1 cellular context compared by ENCODE assay signal in the genomic region with DNA sequence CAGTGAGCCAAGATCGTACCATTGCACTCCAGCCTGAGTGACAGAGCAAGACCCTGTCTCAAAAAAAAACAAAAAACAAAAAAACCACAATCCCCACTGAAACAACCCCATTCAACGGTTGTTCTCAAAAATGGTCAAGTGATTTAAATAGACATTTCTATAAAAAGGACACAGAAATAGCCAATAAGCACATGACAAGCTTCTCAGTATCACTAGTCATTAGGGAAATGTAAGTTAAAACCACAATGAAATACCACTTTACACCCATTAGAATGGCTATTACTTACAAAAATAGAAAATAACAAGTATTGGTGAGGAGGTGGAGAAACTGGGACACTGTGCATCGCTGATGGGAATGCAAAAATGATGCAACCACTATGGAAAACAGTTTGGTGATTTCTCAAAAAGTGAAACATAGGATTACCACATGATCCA.
TF ChIP-seq lines count a peak whose summit lies in the region.

No MANE protein-coding gene starts in this region.

TF ChIP-seq in GM12878, 131 proteins besides CTCF, POLR2A, EP300 and RAD21 (continued from another document and continues in another):
- no peak for TF ChIP-seq FOS (IDR thresholded peaks at IDR 0.05; ENCODE audit: borderline replicate concordance, extremely low read depth, insufficient read length)
- no peak for TF ChIP-seq PAX8 (IDR thresholded peaks at IDR 0.05)
- TF ChIP-seq TCF12 (IDR thresholded peaks at IDR 0.05; ENCODE audit: low read depth, low read length), result no peak
- peak; percentile 90 for TF ChIP-seq MTA2 (IDR thresholded peaks at IDR 0.05; ENCODE audit: low read depth)
- peak; percentile 96 for TF ChIP-seq MEF2A (IDR thresholded peaks at IDR 0.05; ENCODE audit: insufficient read depth, low read depth, low read length)
- peak; percentile 68 for TF ChIP-seq ATF7 (IDR thresholded peaks at IDR 0.05; ENCODE audit: low read depth)
- no peak for TF ChIP-seq ZBTB33 (IDR thresholded peaks at IDR 0.05)
- TF ChIP-seq, protein P1, sequence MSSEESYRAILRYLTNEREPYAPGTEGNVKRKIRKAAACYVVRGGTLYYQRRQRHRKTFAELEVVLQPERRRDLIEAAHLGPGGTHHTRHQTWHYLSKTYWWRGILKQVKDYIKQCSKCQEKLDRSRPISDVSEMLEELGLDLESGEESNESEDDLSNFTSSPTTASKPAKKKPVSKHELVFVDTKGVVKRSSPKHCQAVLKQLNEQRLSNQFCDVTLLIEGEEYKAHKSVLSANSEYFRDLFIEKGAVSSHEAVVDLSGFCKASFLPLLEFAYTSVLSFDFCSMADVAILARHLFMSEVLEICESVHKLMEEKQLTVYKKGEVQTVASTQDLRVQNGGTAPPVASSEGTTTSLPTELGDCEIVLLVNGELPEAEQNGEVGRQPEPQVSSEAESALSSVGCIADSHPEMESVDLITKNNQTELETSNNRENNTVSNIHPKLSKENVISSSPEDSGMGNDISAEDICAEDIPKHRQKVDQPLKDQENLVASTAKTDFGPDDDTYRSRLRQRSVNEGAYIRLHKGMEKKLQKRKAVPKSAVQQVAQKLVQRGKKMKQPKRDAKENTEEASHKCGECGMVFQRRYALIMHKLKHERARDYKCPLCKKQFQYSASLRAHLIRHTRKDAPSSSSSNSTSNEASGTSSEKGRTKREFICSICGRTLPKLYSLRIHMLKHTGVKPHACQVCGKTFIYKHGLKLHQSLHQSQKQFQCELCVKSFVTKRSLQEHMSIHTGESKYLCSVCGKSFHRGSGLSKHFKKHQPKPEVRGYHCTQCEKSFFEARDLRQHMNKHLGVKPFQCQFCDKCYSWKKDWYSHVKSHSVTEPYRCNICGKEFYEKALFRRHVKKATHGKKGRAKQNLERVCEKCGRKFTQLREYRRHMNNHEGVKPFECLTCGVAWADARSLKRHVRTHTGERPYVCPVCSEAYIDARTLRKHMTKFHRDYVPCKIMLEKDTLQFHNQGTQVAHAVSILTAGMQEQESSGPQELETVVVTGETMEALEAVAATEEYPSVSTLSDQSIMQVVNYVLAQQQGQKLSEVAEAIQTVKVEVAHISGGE (CRISPR knock-in tag; IDR thresholded peaks at IDR 0.05), result no peak
- TF ChIP-seq JUND (IDR thresholded peaks at IDR 0.05; ENCODE audit: low read depth, low read length), result no peak
- TF ChIP-seq MTA3 (IDR thresholded peaks at IDR 0.05; ENCODE audit: borderline replicate concordance, low read length), result peak; percentile 69
- TF ChIP-seq IRF4 (IDR thresholded peaks at IDR 0.05; ENCODE audit: low read depth, low read length), result peak; percentile 15; the same call in 1 of the 2 replicates
- TF ChIP-seq ASH2L (IDR thresholded peaks at IDR 0.05; ENCODE audit: borderline replicate concordance, low read depth), result no peak
- TF ChIP-seq SMAD1 (IDR thresholded peaks at IDR 0.05; ENCODE audit: low read depth, partially characterized antibody), result no peak
- TF ChIP-seq, protein P2, sequence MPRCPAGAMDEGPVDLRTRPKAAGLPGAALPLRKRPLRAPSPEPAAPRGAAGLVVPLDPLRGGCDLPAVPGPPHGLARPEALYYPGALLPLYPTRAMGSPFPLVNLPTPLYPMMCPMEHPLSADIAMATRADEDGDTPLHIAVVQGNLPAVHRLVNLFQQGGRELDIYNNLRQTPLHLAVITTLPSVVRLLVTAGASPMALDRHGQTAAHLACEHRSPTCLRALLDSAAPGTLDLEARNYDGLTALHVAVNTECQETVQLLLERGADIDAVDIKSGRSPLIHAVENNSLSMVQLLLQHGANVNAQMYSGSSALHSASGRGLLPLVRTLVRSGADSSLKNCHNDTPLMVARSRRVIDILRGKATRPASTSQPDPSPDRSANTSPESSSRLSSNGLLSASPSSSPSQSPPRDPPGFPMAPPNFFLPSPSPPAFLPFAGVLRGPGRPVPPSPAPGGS (IDR thresholded peaks at IDR 0.05; ENCODE audit: borderline replicate concordance, insufficient read depth, low read depth, low read length, poor library complexity, severe bottlenecking), result no peak
- no peak for TF ChIP-seq KAT2A (conservative IDR thresholded peaks at IDR 0.05; ENCODE audit: control insufficient read depth, low read depth, low read length)
- no peak for TF ChIP-seq E2F8 (IDR thresholded peaks at IDR 0.05; ENCODE audit: low read depth, partially characterized antibody)
- peak; percentile 84 for TF ChIP-seq RELB (IDR thresholded peaks at IDR 0.05; ENCODE audit: low read depth)
- no peak for TF ChIP-seq ELK1 (IDR thresholded peaks at IDR 0.05; ENCODE audit: low read depth, low read length)
- TF ChIP-seq CHD4 (IDR thresholded peaks at IDR 0.05), result no peak
- TF ChIP-seq ETV6 (conservative IDR thresholded peaks at IDR 0.05 in 1 of 2, IDR thresholded peaks at IDR 0.05 in 1 of 2; ENCODE audit: borderline replicate concordance in 1 of 2, low read depth in 1 of 2), result no peak
- TF ChIP-seq NBN (IDR thresholded peaks at IDR 0.05), result peak; percentile 47; the same call in 1 of the 2 replicates
- TF ChIP-seq YY1 (IDR thresholded peaks at IDR 0.05; ENCODE audit: low read depth, low read length), result no peak
- no peak; the same call in 1 of the 2 replicates for TF ChIP-seq ZNF217 (IDR thresholded peaks at IDR 0.05)
- TF ChIP-seq SRF (IDR thresholded peaks at IDR 0.05; ENCODE audit: low read depth in 2 of 2, low read length in 2 of 2), result no peak
- peak; percentile 61; the same call in 1 of the 2 replicates for TF ChIP-seq EED (IDR thresholded peaks at IDR 0.05; ENCODE audit: low read depth)
- TF ChIP-seq ZNF274 (IDR thresholded peaks at IDR 0.05; ENCODE audit: insufficient read depth, insufficient read length), result no peak
- TF ChIP-seq SREBF2 (IDR thresholded peaks at IDR 0.05; ENCODE audit: low read length), result no peak
- TF ChIP-seq, protein P3, sequence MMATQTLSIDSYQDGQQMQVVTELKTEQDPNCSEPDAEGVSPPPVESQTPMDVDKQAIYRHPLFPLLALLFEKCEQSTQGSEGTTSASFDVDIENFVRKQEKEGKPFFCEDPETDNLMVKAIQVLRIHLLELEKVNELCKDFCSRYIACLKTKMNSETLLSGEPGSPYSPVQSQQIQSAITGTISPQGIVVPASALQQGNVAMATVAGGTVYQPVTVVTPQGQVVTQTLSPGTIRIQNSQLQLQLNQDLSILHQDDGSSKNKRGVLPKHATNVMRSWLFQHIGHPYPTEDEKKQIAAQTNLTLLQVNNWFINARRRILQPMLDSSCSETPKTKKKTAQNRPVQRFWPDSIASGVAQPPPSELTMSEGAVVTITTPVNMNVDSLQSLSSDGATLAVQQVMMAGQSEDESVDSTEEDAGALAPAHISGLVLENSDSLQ (IDR thresholded peaks at IDR 0.05), result peak; percentile 93
- TF ChIP-seq POU2F2 (IDR thresholded peaks at IDR 0.05; ENCODE audit: borderline replicate concordance, low read depth, low read length), result no peak; the same call in 2 of the 3 replicates
- TF ChIP-seq FOXM1 (IDR thresholded peaks at IDR 0.05; ENCODE audit: low read depth, low read length), result peak; percentile 86
- no peak for TF ChIP-seq SIN3A (IDR thresholded peaks at IDR 0.05; ENCODE audit: low read depth, low read length)
- TF ChIP-seq ZNF207 (IDR thresholded peaks at IDR 0.05; ENCODE audit: borderline replicate concordance), result no peak
- TF ChIP-seq CBX3 (IDR thresholded peaks at IDR 0.05; ENCODE audit: borderline replicate concordance, low read depth), result no peak
- TF ChIP-seq, protein P4, sequence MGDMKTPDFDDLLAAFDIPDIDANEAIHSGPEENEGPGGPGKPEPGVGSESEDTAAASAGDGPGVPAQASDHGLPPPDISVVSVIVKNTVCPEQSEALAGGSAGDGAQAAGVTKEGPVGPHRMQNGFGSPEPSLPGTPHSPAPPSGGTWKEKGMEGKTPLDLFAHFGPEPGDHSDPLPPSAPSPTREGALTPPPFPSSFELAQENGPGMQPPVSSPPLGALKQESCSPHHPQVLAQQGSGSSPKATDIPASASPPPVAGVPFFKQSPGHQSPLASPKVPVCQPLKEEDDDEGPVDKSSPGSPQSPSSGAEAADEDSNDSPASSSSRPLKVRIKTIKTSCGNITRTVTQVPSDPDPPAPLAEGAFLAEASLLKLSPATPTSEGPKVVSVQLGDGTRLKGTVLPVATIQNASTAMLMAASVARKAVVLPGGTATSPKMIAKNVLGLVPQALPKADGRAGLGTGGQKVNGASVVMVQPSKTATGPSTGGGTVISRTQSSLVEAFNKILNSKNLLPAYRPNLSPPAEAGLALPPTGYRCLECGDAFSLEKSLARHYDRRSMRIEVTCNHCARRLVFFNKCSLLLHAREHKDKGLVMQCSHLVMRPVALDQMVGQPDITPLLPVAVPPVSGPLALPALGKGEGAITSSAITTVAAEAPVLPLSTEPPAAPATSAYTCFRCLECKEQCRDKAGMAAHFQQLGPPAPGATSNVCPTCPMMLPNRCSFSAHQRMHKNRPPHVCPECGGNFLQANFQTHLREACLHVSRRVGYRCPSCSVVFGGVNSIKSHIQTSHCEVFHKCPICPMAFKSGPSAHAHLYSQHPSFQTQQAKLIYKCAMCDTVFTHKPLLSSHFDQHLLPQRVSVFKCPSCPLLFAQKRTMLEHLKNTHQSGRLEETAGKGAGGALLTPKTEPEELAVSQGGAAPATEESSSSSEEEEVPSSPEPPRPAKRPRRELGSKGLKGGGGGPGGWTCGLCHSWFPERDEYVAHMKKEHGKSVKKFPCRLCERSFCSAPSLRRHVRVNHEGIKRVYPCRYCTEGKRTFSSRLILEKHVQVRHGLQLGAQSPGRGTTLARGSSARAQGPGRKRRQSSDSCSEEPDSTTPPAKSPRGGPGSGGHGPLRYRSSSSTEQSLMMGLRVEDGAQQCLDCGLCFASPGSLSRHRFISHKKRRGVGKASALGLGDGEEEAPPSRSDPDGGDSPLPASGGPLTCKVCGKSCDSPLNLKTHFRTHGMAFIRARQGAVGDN (IDR thresholded peaks at IDR 0.05), result no peak
- TF ChIP-seq NFIC (IDR thresholded peaks at IDR 0.05; ENCODE audit: low read depth, low read length), result peak; percentile 95
- no peak for TF ChIP-seq CBX5 (IDR thresholded peaks at IDR 0.05; ENCODE audit: low read depth)
- TF ChIP-seq ZNF24 (IDR thresholded peaks at IDR 0.05), result no peak
- no peak for TF ChIP-seq CHD1 (IDR thresholded peaks at IDR 0.05; ENCODE audit: low read depth, low read length)
- TF ChIP-seq SMAD5 (IDR thresholded peaks at IDR 0.05; ENCODE audit: low read depth), result no peak
- TF ChIP-seq ZZZ3 (IDR thresholded peaks at IDR 0.05; ENCODE audit: control insufficient read depth, insufficient read length, low read depth), result no peak
- no peak for TF ChIP-seq BMI1 (IDR thresholded peaks at IDR 0.05; ENCODE audit: borderline replicate concordance)
- TF ChIP-seq TARDBP (IDR thresholded peaks at IDR 0.05; ENCODE audit: borderline replicate concordance), result no peak
- TF ChIP-seq CEBPB (IDR thresholded peaks at IDR 0.05; ENCODE audit: borderline replicate concordance in 1 of 2, low read depth in 2 of 2, low read length in 2 of 2), result peak in 1 of 2 experiments; percentile 55; a peak in 1 of 4 replicates
- peak; percentile 92 for TF ChIP-seq MEF2B (IDR thresholded peaks at IDR 0.05; ENCODE audit: partially characterized antibody, poor library complexity, severe bottlenecking)
